Comparison of ENCODE assay signal across 12 cellular contexts in the genomic region with DNA sequence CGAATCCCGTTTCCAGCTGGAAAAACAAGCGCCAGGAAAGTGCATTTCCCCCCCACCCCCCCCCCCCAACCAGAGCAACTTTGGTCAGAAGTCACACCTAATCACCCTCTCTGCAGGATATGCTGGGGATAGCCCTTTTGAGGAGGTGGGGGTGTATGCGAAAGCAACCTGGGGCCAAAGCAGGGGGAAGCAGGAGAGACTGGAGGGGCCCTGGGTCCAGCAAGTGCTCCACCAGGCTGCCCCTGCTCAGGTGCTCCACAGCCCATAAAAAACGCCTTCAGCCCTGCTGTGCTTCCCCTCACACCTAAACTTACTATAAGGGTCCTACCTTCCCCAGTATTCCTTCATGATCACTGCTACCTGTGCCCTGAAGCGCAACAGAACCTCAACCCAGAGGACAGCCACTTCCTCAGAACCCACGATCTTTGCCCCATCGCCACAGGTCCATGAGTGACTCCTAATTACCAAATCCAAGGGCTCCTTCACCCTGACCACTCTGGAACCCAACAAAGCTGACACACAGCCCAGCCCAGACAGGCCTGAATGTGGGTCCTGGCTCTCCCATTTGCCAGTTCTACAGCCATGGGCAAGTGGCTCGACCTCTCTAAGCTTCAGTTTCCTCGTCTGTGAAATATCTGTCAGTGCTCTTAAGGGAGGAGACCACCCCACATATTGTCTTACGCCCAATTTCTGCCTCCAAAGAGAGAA. TPM values are rescaled to one million over a fixed set of nuclear protein-coding genes. Genes with fewer than 3 reads are reported as not detected.
DNase-seq lines count a peak whose midpoint lies in the region; ATAC-seq and TF ChIP-seq lines count a peak whose summit lies in the region.
"Had no signal": no experiment of that assay in that cellular context is flagged by ENCODE, and none has a peak within 500 bp of the region (broad histone marks: within the 10 kb centered on the region; RNA-seq: fewer than 3 reads in every experiment).

No MANE protein-coding gene starts in this region.

- no peak overlapping the region for H3K23ac ChIP-seq in mesenchymal stem cell (ENCODE audit: low read length in 2 of 2)

- H3K27me3 ChIP-seq in effector memory CD4-positive, alpha-beta T cell (replicated peaks; ENCODE audit: control insufficient read depth, insufficient read depth, low read length, poor library complexity, severe bottlenecking) = no peaks in the 10 kb centered on the region
- H3K27me3 ChIP-seq in gastrocnemius medialis = no peaks in the 10 kb centered on the region
- H3K27me3 ChIP-seq in mesenchymal stem cell (ENCODE audit: control insufficient read depth in 1 of 2, insufficient read depth in 1 of 2, low read length in 2 of 2) = no peaks in the 10 kb centered on the region

- no peak for DNase-seq in activated CD4-positive, alpha-beta T cell treated with anti-CD3 and anti-CD28 coated beads for 36 hours
- DNase-seq in activated CD4-positive, alpha-beta T cell treated with anti-CD3 and anti-CD28 coated beads, Interleukin-2, amount 10 ng/mL, durations not matched to agents 24 days and 14 days = no peak
- DNase-seq in T-cell (no peak), gastrocnemius medialis (no peak), mesenchymal stem cell (no peak), 8988T (no peak)
- no peak for DNase-seq in effector memory CD4-positive, alpha-beta T cell
- DNase-seq in stimulated activated effector memory CD8-positive, alpha-beta T cell treated with anti-CD3 and anti-CD28 coated beads, Interleukin-12 subunit alpha, Interleukin-12 subunit beta, amount 100 ng/mL, for 72 hours (ENCODE audit: low spot score in 2 of 2) = no peak
- DNase-seq: aorta, COR-L47, NCI-H1436 treated with DMSO at 0.1 percent for 48 hours, NCI-H446 treated with DMSO at 0.1 percent for 48 hours had no signal

- H2AK5ac ChIP-seq in mesenchymal stem cell (ENCODE audit: low read length, severe bottlenecking) = no peak overlapping the region

- H3K4ac ChIP-seq in mesenchymal stem cell (ENCODE audit: low read depth in 1 of 2, low read length in 2 of 2) = no peak overlapping the region

- H2BK120ac ChIP-seq in mesenchymal stem cell (ENCODE audit: low read depth, low read length) = no peak overlapping the region

- H3K27ac Mint-ChIP-seq in activated CD4-positive, alpha-beta T cell treated with anti-CD3 and anti-CD28 coated beads for 36 hours = no peak overlapping the region
- H3K27ac Mint-ChIP-seq in activated CD4-positive, alpha-beta T cell treated with anti-CD3 and anti-CD28 coated beads, Interleukin-2, amount 10 ng/mL, durations not matched to agents 24 days and 14 days = no peak overlapping the region
- peak overlapping the region; percentile 3 to 10 for H3K27ac Mint-ChIP-seq in T-cell
- peak overlapping the region; percentile 64 for H3K27ac Mint-ChIP-seq in stimulated activated effector memory CD8-positive, alpha-beta T cell treated with anti-CD3 and anti-CD28 coated beads, Interleukin-12 subunit alpha, Interleukin-12 subunit beta, amount 100 ng/mL, for 72 hours

- CTCF ChIA-PET in activated CD4-positive, alpha-beta T cell treated with anti-CD3 and anti-CD28 coated beads for 36 hours (lab: Charles Lee) = no interaction called here
- CTCF ChIA-PET in T-cell (lab: Charles Lee) = no interaction called here

- peaks cover 8% of the 10 kb centered on the region for H3K79me1 ChIP-seq in mesenchymal stem cell (replicated peaks; ENCODE audit: low read length, poor library complexity, severe bottlenecking)

- no peaks in the 10 kb centered on the region for H3K9me3 Mint-ChIP-seq in activated CD4-positive, alpha-beta T cell treated with anti-CD3 and anti-CD28 coated beads for 36 hours (ENCODE audit: low read depth)
- no peaks in the 10 kb centered on the region for H3K9me3 Mint-ChIP-seq in activated CD4-positive, alpha-beta T cell treated with anti-CD3 and anti-CD28 coated beads, Interleukin-2, amount 10 ng/mL, durations not matched to agents 24 days and 14 days
- H3K9me3 Mint-ChIP-seq in T-cell = no peaks in the 10 kb centered on the region
- H3K9me3 Mint-ChIP-seq in stimulated activated effector memory CD8-positive, alpha-beta T cell treated with anti-CD3 and anti-CD28 coated beads, Interleukin-12 subunit alpha, Interleukin-12 subunit beta, amount 100 ng/mL, for 72 hours = no peaks in the 10 kb centered on the region

- no peak overlapping the region for H2BK12ac ChIP-seq in mesenchymal stem cell (ENCODE audit: low read length in 2 of 2)

- POLR2A ChIA-PET in activated CD4-positive, alpha-beta T cell treated with anti-CD3 and anti-CD28 coated beads for 36 hours (lab: Charles Lee) = interaction anchor here (0.7 kb wide), 2 partner anchors 11 to 314 kb away, joined by 3 read pairs; no protein-coding TSS in a partner anchor
- POLR2A ChIA-PET in T-cell (lab: Charles Lee) = no interaction called here

- peak; percentile 42 for ATAC-seq in activated CD4-positive, alpha-beta T cell treated with anti-CD3 and anti-CD28 coated beads for 36 hours
- ATAC-seq in T-cell (replicated peaks in 1 of 4) (peak in 1 of 4 experiments; percentile 19), gastrocnemius medialis (no peak)
- ATAC-seq in stimulated activated effector memory CD8-positive, alpha-beta T cell treated with anti-CD3 and anti-CD28 coated beads, Interleukin-12 subunit alpha, Interleukin-12 subunit beta, amount 100 ng/mL, for 72 hours = peak; percentile 49

- H3K4me1 ChIP-seq in effector memory CD4-positive, alpha-beta T cell (ENCODE audit: control insufficient read depth, insufficient read depth, low read length, poor library complexity, severe bottlenecking) = no peaks in the 10 kb centered on the region
- H3K4me1 ChIP-seq in gastrocnemius medialis (peaks cover 0 to 4% of the 10 kb centered on the region in 2 donors), mesenchymal stem cell (ENCODE audit: control insufficient read depth, insufficient read depth, low read depth, low read length) (no peaks in the 10 kb centered on the region)

- peaks cover 23% of the 10 kb centered on the region for H3K36me3 Mint-ChIP-seq in activated CD4-positive, alpha-beta T cell treated with anti-CD3 and anti-CD28 coated beads for 36 hours (ENCODE audit: low read depth)
- H3K36me3 Mint-ChIP-seq in activated CD4-positive, alpha-beta T cell treated with anti-CD3 and anti-CD28 coated beads, Interleukin-2, amount 10 ng/mL, durations not matched to agents 24 days and 14 days (ENCODE audit: low read depth) = peaks cover 36% of the 10 kb centered on the region
- H3K36me3 Mint-ChIP-seq in T-cell = peaks cover 23% of the 10 kb centered on the region
- peaks cover 69% of the 10 kb centered on the region for H3K36me3 Mint-ChIP-seq in stimulated activated effector memory CD8-positive, alpha-beta T cell treated with anti-CD3 and anti-CD28 coated beads, Interleukin-12 subunit alpha, Interleukin-12 subunit beta, amount 100 ng/mL, for 72 hours

- no peak overlapping the region for H3K18ac ChIP-seq in mesenchymal stem cell (ENCODE audit: low read depth in 1 of 2, low read length in 2 of 2)

- H3K4me3 Mint-ChIP-seq in activated CD4-positive, alpha-beta T cell treated with anti-CD3 and anti-CD28 coated beads for 36 hours = no peak overlapping the region
- no peak overlapping the region for H3K4me3 Mint-ChIP-seq in activated CD4-positive, alpha-beta T cell treated with anti-CD3 and anti-CD28 coated beads, Interleukin-2, amount 10 ng/mL, durations not matched to agents 24 days and 14 days
- H3K4me3 Mint-ChIP-seq in T-cell = no peak overlapping the region
- no peak overlapping the region for H3K4me3 Mint-ChIP-seq in stimulated activated effector memory CD8-positive, alpha-beta T cell treated with anti-CD3 and anti-CD28 coated beads, Interleukin-12 subunit alpha, Interleukin-12 subunit beta, amount 100 ng/mL, for 72 hours

- H3K9ac ChIP-seq in mesenchymal stem cell (ENCODE audit: low read length) = no peak overlapping the region

- no peaks in the 10 kb centered on the region for H3K9me3 ChIP-seq in effector memory CD4-positive, alpha-beta T cell (ENCODE audit: control insufficient read depth, low read length)
- H3K9me3 ChIP-seq in gastrocnemius medialis = no peaks in the 10 kb centered on the region
- H3K9me3 ChIP-seq in mesenchymal stem cell (ENCODE audit: control insufficient read depth, low read length) = no peaks in the 10 kb centered on the region

- H2BK5ac ChIP-seq in mesenchymal stem cell (ENCODE audit: low read depth, low read length, poor library complexity, severe bottlenecking) = no peak overlapping the region

- TF ChIP-seq POLR2A in gastrocnemius medialis (IDR thresholded peaks at IDR 0.05) = no peak

- intact Hi-C loops in activated CD4-positive, alpha-beta T cell treated with anti-CD3 and anti-CD28 coated beads for 36 hours (cut with DNase I, micrococcal nuclease) = no loop called here
- intact Hi-C loops in activated CD4-positive, alpha-beta T cell treated with anti-CD3 and anti-CD28 coated beads, Interleukin-2, amount 10 ng/mL, durations not matched to agents 24 days and 14 days (cut with micrococcal nuclease) = no loop called here
- intact Hi-C loops in gastrocnemius medialis (cut with DNase I; ENCODE audit: low total_unique reads) = no loop called here

- H3K27ac ChIP-seq in effector memory CD4-positive, alpha-beta T cell (ENCODE audit: insufficient read depth, low read length, poor library complexity, severe bottlenecking) = peak overlapping the region; percentile 4
- H3K27ac ChIP-seq in gastrocnemius medialis (no peak overlapping the region), mesenchymal stem cell (ENCODE audit: low read length, poor library complexity, severe bottlenecking) (no peak overlapping the region)

- TF ChIP-seq CTCF in gastrocnemius medialis (IDR thresholded peaks at IDR 0.05 in 4 of 5, conservative IDR thresholded peaks at IDR 0.05 in 1 of 5) = no peak

- H3K4me3 ChIP-seq in effector memory CD4-positive, alpha-beta T cell (ENCODE audit: insufficient read depth, low read depth, low read length, poor library complexity, severe bottlenecking) = no peak overlapping the region
- H3K4me3 ChIP-seq in gastrocnemius medialis (no peak overlapping the region), mesenchymal stem cell (ENCODE audit: insufficient read depth in 1 of 2, low read depth in 1 of 2, low read length in 2 of 2) (no peak overlapping the region)

- no peak overlapping the region for H3K4me2 ChIP-seq in mesenchymal stem cell (ENCODE audit: low read length, poor library complexity, severe bottlenecking)

- H4K8ac ChIP-seq in mesenchymal stem cell (ENCODE audit: low read length) = no peak overlapping the region

- H2AFZ ChIP-seq in mesenchymal stem cell (ENCODE audit: low read depth, low read length) = no peak overlapping the region

- H3K36me3 ChIP-seq in effector memory CD4-positive, alpha-beta T cell (ENCODE audit: control insufficient read depth, insufficient read depth, low read length) = peaks cover 30% of the 10 kb centered on the region
- H3K36me3 ChIP-seq in gastrocnemius medialis = peaks cover 0 to 26% of the 10 kb centered on the region in 2 donors
- H3K36me3 ChIP-seq in mesenchymal stem cell (ENCODE audit: control insufficient read depth in 1 of 2, insufficient read depth in 2 of 2, low read depth in 1 of 2, low read length in 2 of 2) = peaks cover 25 to 42% of the 10 kb centered on the region in 2 experiments

- no peak overlapping the region for H3K14ac ChIP-seq in mesenchymal stem cell (ENCODE audit: low read length in 2 of 2)

- WGBS in mesenchymal stem cell = 84% methylated on average over 11 of the region's 11 CpGs

- in situ Hi-C loops in gastrocnemius medialis (cut with MboI; ENCODE audit: low sequenced_read_pairs in 4 of 4) = no loop called here

- H2BK15ac ChIP-seq in mesenchymal stem cell (ENCODE audit: low read depth, poor library complexity, severe bottlenecking) = no peak overlapping the region

- no peak overlapping the region for H4K91ac ChIP-seq in mesenchymal stem cell (ENCODE audit: low read length)

- peaks cover 6% of the 10 kb centered on the region for H3K4me1 Mint-ChIP-seq in activated CD4-positive, alpha-beta T cell treated with anti-CD3 and anti-CD28 coated beads for 36 hours
- H3K4me1 Mint-ChIP-seq in activated CD4-positive, alpha-beta T cell treated with anti-CD3 and anti-CD28 coated beads, Interleukin-2, amount 10 ng/mL, durations not matched to agents 24 days and 14 days = peaks cover 2% of the 10 kb centered on the region
- peaks cover 3 to 15% (median 11%) of the 10 kb centered on the region in 3 donors for H3K4me1 Mint-ChIP-seq in T-cell
- peaks cover 10% of the 10 kb centered on the region for H3K4me1 Mint-ChIP-seq in stimulated activated effector memory CD8-positive, alpha-beta T cell treated with anti-CD3 and anti-CD28 coated beads, Interleukin-12 subunit alpha, Interleukin-12 subunit beta, amount 100 ng/mL, for 72 hours

- H3K27me3 Mint-ChIP-seq in activated CD4-positive, alpha-beta T cell treated with anti-CD3 and anti-CD28 coated beads for 36 hours = no peaks in the 10 kb centered on the region
- H3K27me3 Mint-ChIP-seq in activated CD4-positive, alpha-beta T cell treated with anti-CD3 and anti-CD28 coated beads, Interleukin-2, amount 10 ng/mL, durations not matched to agents 24 days and 14 days = no peaks in the 10 kb centered on the region
- no peaks in the 10 kb centered on the region for H3K27me3 Mint-ChIP-seq in T-cell

RNA-seq across cellular contexts. Expression of a gene that starts 18.1 kb away (rescaled TPM):
- total RNA-seq in activated CD4-positive, alpha-beta T cell treated with anti-CD3 and anti-CD28 coated beads for 36 hours = 10 to 100 TPM; 12.3 to 13.0 TPM
- total RNA-seq in activated CD4-positive, alpha-beta T cell treated with anti-CD3 and anti-CD28 coated beads, Interleukin-2, amount 10 ng/mL, durations not matched to agents 24 days and 14 days = 16.3 and 16.4 TPM in 2 replicates
- 10 to 100 TPM; 17.1 to 22.2 (median 21.1) TPM for total RNA-seq in T-cell
- 10 to 100 TPM in 3 of 4 donors, 1 to 10 TPM in 1; 9.1 to 24.1 (median 18.0) TPM for total RNA-seq in gastrocnemius medialis
- 13.7 TPM for polyA plus RNA-seq in mesenchymal stem cell (2013, experiment 1 of 2)
- polyA plus RNA-seq in mesenchymal stem cell (2013, experiment 2 of 2) = 12.8 TPM

Comparison
In these comparisons a context has a peak if more than half of its experiments do, and no peak if none do; other contexts are left out.
1. ATAC-seq: peak in activated CD4-positive, alpha-beta T cell treated with anti-CD3 and anti-CD28 coated beads for 36 hours (single experiment) and stimulated activated effector memory CD8-positive, alpha-beta T cell treated with anti-CD3 and anti-CD28 coated beads, Interleukin-12 subunit alpha, Interleukin-12 subunit beta, amount 100 ng/mL, for 72 hours (single experiment); none in gastrocnemius medialis (0 of 2).
2. H3K27ac Mint-ChIP-seq: peak in T-cell (2 of 2) and stimulated activated effector memory CD8-positive, alpha-beta T cell treated with anti-CD3 and anti-CD28 coated beads, Interleukin-12 subunit alpha, Interleukin-12 subunit beta, amount 100 ng/mL, for 72 hours (single experiment); none in activated CD4-positive, alpha-beta T cell treated with anti-CD3 and anti-CD28 coated beads for 36 hours (single experiment) and activated CD4-positive, alpha-beta T cell treated with anti-CD3 and anti-CD28 coated beads, Interleukin-2, amount 10 ng/mL, durations not matched to agents 24 days and 14 days (single experiment).